ENCODE assay signal across 8 cellular contexts in the genomic region with DNA sequence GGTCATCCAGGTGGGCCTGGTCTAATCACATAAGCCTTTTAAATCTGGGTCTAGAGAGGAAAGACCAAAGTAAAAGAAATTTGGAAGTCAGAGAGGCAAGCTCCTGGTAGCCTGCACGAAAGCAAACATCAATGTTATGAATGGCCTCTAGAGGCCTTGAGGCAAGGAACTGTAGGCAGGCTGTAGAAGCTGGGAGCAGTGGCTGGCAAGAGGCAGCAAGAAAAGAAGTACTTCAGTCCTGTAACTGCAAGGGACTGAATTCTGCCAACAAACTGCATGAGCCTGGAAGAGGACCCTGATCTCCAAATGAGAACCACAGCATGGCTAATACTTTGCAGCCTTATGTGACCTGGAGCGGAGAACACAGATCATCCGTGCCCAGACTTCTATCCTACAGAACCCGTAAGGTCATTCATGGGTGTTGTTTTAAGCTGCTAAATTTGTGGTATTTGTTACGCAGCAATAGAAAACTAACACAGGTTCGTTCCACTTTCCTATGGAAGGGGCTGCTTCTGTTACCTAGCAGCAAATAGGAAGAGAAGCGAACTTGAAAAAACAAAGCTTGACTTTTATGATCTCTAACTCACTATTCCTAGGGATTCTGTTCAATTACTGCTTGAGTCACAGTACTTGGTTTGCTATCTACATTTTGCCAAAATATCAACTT. TPM values are rescaled to one million over a fixed set of nuclear protein-coding genes. Genes with fewer than 3 reads are reported as not detected.
DNase-seq lines count a peak whose midpoint lies in the region; TF ChIP-seq lines count a peak whose summit lies in the region.

No MANE protein-coding gene starts in this region.

- POLR2A ChIA-PET in CD8-positive, alpha-beta memory T cell (lab: Charles Lee) = interaction anchor here (2.3 to 2.8 kb wide), 2 partner anchors 9 to 248 kb away, joined by 8 to 20 read pairs; partner anchors contain the start of gene KDM3A

- H3K27me3 ChIP-seq in CD8-positive, alpha-beta memory T cell (ENCODE audit: insufficient read depth, low read length, poor library complexity, severe bottlenecking) = no peaks in the 10 kb centered on the region

- peaks cover 34% of the 10 kb centered on the region for H3K4me1 ChIP-seq in CD8-positive, alpha-beta memory T cell (ENCODE audit: insufficient read depth, low read length)

- no peaks in the 10 kb centered on the region for H3K9me3 ChIP-seq in CD8-positive, alpha-beta memory T cell (ENCODE audit: low read length)

- no peak for DNase-seq in CD8-positive, alpha-beta memory T cell
- DNase-seq in NAMALWA (ENCODE audit: low spot score) (peak; percentile 68), coronary artery (ENCODE audit: low spot score) (no peak), inferior parietal cortex (ENCODE audit: extremely low spot score) (no peak), cortex of kidney (lab: John Stamatoyannopoulos, UW) (no peak), pons (ENCODE audit: low spot score) (no peak), NCI-H2196 (lab: John Stamatoyannopoulos, UW; ENCODE audit: unreplicated experiment) (no peak)

- peak overlapping the region; percentile 85 to 99 (median 94) for H3K27ac Mint-ChIP-seq in CD8-positive, alpha-beta memory T cell
- peak overlapping the region; percentile 39 to 99 (median 93) for H3K27ac Mint-ChIP-seq in nephron

- H3K9me3 Mint-ChIP-seq in CD8-positive, alpha-beta memory T cell = no peaks in the 10 kb centered on the region
- H3K9me3 Mint-ChIP-seq in nephron = no peaks in the 10 kb centered on the region

- H3K27ac ChIP-seq in CD8-positive, alpha-beta memory T cell (ENCODE audit: low read depth, low read length) = peak overlapping the region; percentile 94
- peak overlapping the region; percentile 99 to 100 for H3K27ac ChIP-seq in coronary artery

- H3K27me3 Mint-ChIP-seq in CD8-positive, alpha-beta memory T cell = no peaks in the 10 kb centered on the region
- H3K27me3 Mint-ChIP-seq in nephron (ENCODE audit: low read depth) = peaks cover 4% of the 10 kb centered on the region

- TF ChIP-seq CTCF in coronary artery (IDR thresholded peaks at IDR 0.05) (no peak), nephron (IDR thresholded peaks at IDR 0.05; ENCODE audit: unreplicated experiment in 3 of 3) (no peak)

- peaks cover 0 to 41% (median 7%) of the 10 kb centered on the region in 3 donors for H3K36me3 Mint-ChIP-seq in CD8-positive, alpha-beta memory T cell
- peaks cover 5% of the 10 kb centered on the region for H3K36me3 Mint-ChIP-seq in nephron (ENCODE audit: low read depth)

- H3K4me3 Mint-ChIP-seq in CD8-positive, alpha-beta memory T cell = peak overlapping the region; percentile 89 to 98 (median 93)
- H3K4me3 Mint-ChIP-seq in nephron = peak overlapping the region; percentile 89 to 94 (median 91)

- peak overlapping the region; percentile 69 for H3K4me3 ChIP-seq in CD8-positive, alpha-beta memory T cell (ENCODE audit: low read length)
- peak overlapping the region; percentile 98 for H3K4me3 ChIP-seq in coronary artery

- no peaks in the 10 kb centered on the region for H3K36me3 ChIP-seq in CD8-positive, alpha-beta memory T cell (ENCODE audit: insufficient read depth, low read length)

- peaks cover 47 to 75% (median 74%) of the 10 kb centered on the region in 3 donors for H3K4me1 Mint-ChIP-seq in CD8-positive, alpha-beta memory T cell
- peaks cover 54% of the 10 kb centered on the region for H3K4me1 Mint-ChIP-seq in nephron

- CTCF ChIA-PET in CD8-positive, alpha-beta memory T cell (lab: Charles Lee) = interaction anchor here (1.7 to 2.3 kb wide), 2 partner anchors 9 to 465 kb away, joined by 4 to 8 read pairs; no protein-coding TSS in a partner anchor

RNA-seq across cellular contexts. Expression of gene IMMT, which starts 1.2 kb away (rescaled TPM):
- total RNA-seq in CD8-positive, alpha-beta memory T cell = 100 to 1,000 TPM; 147 to 149 TPM
- polyA plus RNA-seq in CD8-positive, alpha-beta memory T cell = 65.7 TPM

RNA-seq across cellular contexts. Expression of gene MRPL35, which starts 5.2 kb away (rescaled TPM):
- total RNA-seq in CD8-positive, alpha-beta memory T cell = 10 to 100 TPM; 86.5 to 89.9 TPM
- polyA plus RNA-seq in CD8-positive, alpha-beta memory T cell = 27.1 TPM
